1 cellular context compared by ENCODE assay signal in genomic region chr2:199973703-199974102, GRCh38.
TF ChIP-seq lines count a peak whose summit lies in the region.

No MANE protein-coding gene starts in this region.

TF ChIP-seq in HepG2, 621 proteins besides CTCF, POLR2A, EP300 and RAD21 (continued from another document):
- TF ChIP-seq SNAPC4 (CRISPR knock-in tag; IDR thresholded peaks at IDR 0.05) (no peak), KAT8 (CRISPR knock-in tag; IDR thresholded peaks at IDR 0.05) (0 out of 2 replicates have a peak, but pooled peaks have one; percentile 29), PPARG (CRISPR knock-in tag; conservative IDR thresholded peaks at IDR 0.05) (peak; percentile 63; the same call in 1 of the 2 replicates)
